In genomic region chr12:40224439-40225291, GRCh38 we compare ENCODE assay signal across 8 cellular contexts. TPM values are rescaled to one million over a fixed set of nuclear protein-coding genes. Genes with fewer than 3 reads are reported as not detected.
DNase-seq lines count a peak whose midpoint lies in the region; ATAC-seq, FAIRE-seq and TF ChIP-seq lines count a peak whose summit lies in the region.

TSS of gene LRRK2 (plus strand) at chr12:40224997. CDS start at chr12:40225132, 135 bp downstream.

- CTCF ChIA-PET in activated CD4-positive, alpha-beta T cell treated with anti-CD3 and anti-CD28 coated beads for 36 hours (lab: Charles Lee): no interaction called here
- CTCF ChIA-PET in HepG2 (lab: Yijun Ruan, JAX; ENCODE audit: low intra/inter-chr PET ratio, low total read pairs): no interaction called here

- H3K4me1 ChIP-seq in KMS-11 (ENCODE audit: low read depth, poor library complexity, severe bottlenecking): peaks cover 15% of the 10 kb centered on the region
- H3K4me1 ChIP-seq in colonic mucosa: no peaks in the 10 kb centered on the region
- H3K4me1 ChIP-seq in HepG2 (ENCODE audit: insufficient read depth, low read length): peaks cover 5% of the 10 kb centered on the region; the same call in 1 of the 2 replicates

- 9% methylated on average over 33 of the region's 78 CpGs for WGBS in HepG2 (ENCODE audit: low lambda C conversion rate)

- peak; percentile 66 for ATAC-seq in GM21723 (IDR thresholded peaks at IDR 0.05; ENCODE audit: unreplicated experiment)
- ATAC-seq in activated CD4-positive, alpha-beta T cell treated with anti-CD3 and anti-CD28 coated beads for 36 hours: peak; percentile 64
- peak; percentile 95 for ATAC-seq in HepG2

- in situ Hi-C loops in HepG2 (cut with HindIII; ENCODE audit: extremely low pct_ligation_motif_present, low pct_unique_long_range_greater_than_20kb): no loop called here

- H3K27me3 ChIP-seq in KMS-11 (ENCODE audit: insufficient read depth, low read depth): no peaks in the 10 kb centered on the region
- H3K27me3 ChIP-seq in colonic mucosa: no peaks in the 10 kb centered on the region
- H3K27me3 ChIP-seq in HepG2 (ENCODE audit: control insufficient read depth in 1 of 2, insufficient read depth in 2 of 2, low read length in 2 of 2): peaks cover 0 to 28% of the 10 kb centered on the region in 2 experiments; a peak in 3 of 5 replicates

- no TSS peak for BruUV-seq in HepG2 (replicated peaks; lab: Mats Ljungman, UMichigan)

- FAIRE-seq in HepG2 (lab: Jason Lieb, UNC): no peak

- H3K36me3 Mint-ChIP-seq in activated CD4-positive, alpha-beta T cell treated with anti-CD3 and anti-CD28 coated beads for 36 hours (ENCODE audit: low read depth): no peaks in the 10 kb centered on the region

- H3K4me3 ChIP-seq in KMS-11 (IDR thresholded peaks at IDR 0.05; ENCODE audit: insufficient read depth, low read depth, low read length) (no peak within 1 kb of the TSS), colonic mucosa (peak within 1 kb of the TSS; percentile 50), HepG2 (replicated peaks in 1 of 3; ENCODE audit: insufficient read depth in 1 of 3, low read depth in 2 of 3, low read length in 3 of 3) (peak within 1 kb of the TSS; percentile 42 to 69 (median 46); a peak in 5 of 6 replicates)

- H3K79me2 ChIP-seq in KMS-11 (ENCODE audit: insufficient read depth, low read depth) (no peaks in the 10 kb centered on the region), HepG2 (ENCODE audit: insufficient read depth, low read length) (no peaks in the 10 kb centered on the region)

- H3K9me3 Mint-ChIP-seq in activated CD4-positive, alpha-beta T cell treated with anti-CD3 and anti-CD28 coated beads for 36 hours (ENCODE audit: low read depth): no peaks in the 10 kb centered on the region

- peak within 1 kb of the TSS; percentile 52 for H3K9ac ChIP-seq in KMS-11
- peak within 1 kb of the TSS; percentile 59 to 71 for H3K9ac ChIP-seq in colonic mucosa (ENCODE audit: low read depth in 2 of 2, low read length in 2 of 2)
- H3K9ac ChIP-seq in HepG2 (ENCODE audit: insufficient read depth, low read depth, low read length): no peak within 1 kb of the TSS

- intact Hi-C loops in activated CD4-positive, alpha-beta T cell treated with anti-CD3 and anti-CD28 coated beads for 36 hours (cut with DNase I, micrococcal nuclease): no loop called here
- intact Hi-C loops in colonic mucosa (cut with DNase I): loop anchor here (10.0 kb wide), 1 partner anchor 70 kb away; no protein-coding TSS in a partner anchor
- intact Hi-C loops in HepG2 (cut with micrococcal nuclease; ENCODE audit: unreplicated experiment): no loop called here

- TF ChIP-seq EP300 in HepG2 (IDR thresholded peaks at IDR 0.05; ENCODE audit: low read depth in 2 of 2, low read length in 2 of 2): no peak
- no peak for TF ChIP-seq EP300 in HepG2 (CRISPR knock-in tag; IDR thresholded peaks at IDR 0.05; ENCODE audit: borderline replicate concordance)

- H3K4me3 Mint-ChIP-seq in activated CD4-positive, alpha-beta T cell treated with anti-CD3 and anti-CD28 coated beads for 36 hours: peak within 1 kb of the TSS; percentile 10

- DNase-seq in GM03348 (ENCODE audit: low spot score) (peak; percentile 84), colonic mucosa (peak; percentile 60), HepG2 (ENCODE audit: low spot score) (no peak), NCI-H187 treated with DMSO at 0.1 percent for 48 hours (lab: John Stamatoyannopoulos, UW) (no peak)
- DNase-seq in activated CD4-positive, alpha-beta T cell treated with anti-CD3 and anti-CD28 coated beads for 36 hours: peak; percentile 37
- DNase-seq in stimulated activated CD4-positive, alpha-beta T cell treated with anti-CD3 and anti-CD28 coated beads, TNF-alpha, amount 100 ng/mL, for 1 hour (ENCODE audit: low read depth in 3 of 3, low spot score in 1 of 3): peak in 2 of 3 donors; percentile 1 to 4

- H3K9me3 ChIP-seq in colonic mucosa (no peaks in the 10 kb centered on the region), HepG2 (ENCODE audit: low read length) (no peaks in the 10 kb centered on the region)

- POLR2A ChIA-PET in activated CD4-positive, alpha-beta T cell treated with anti-CD3 and anti-CD28 coated beads for 36 hours (lab: Charles Lee): no interaction called here
- POLR2A ChIA-PET in HepG2 (lab: Yijun Ruan, JAX): no interaction called here

- no peak for TF ChIP-seq RAD21 in HepG2 (CRISPR knock-in tag; IDR thresholded peaks at IDR 0.05)

- H2AFZ ChIP-seq in KMS-11 (ENCODE audit: low read depth) (peak within 1 kb of the TSS; percentile 48), HepG2 (ENCODE audit: low read length) (no peak within 1 kb of the TSS)

- no peak for TF ChIP-seq POLR2A in HepG2 (IDR thresholded peaks at IDR 0.05; ENCODE audit: insufficient read depth in 1 of 2, low read depth in 2 of 2, low read length in 2 of 2)

- TF ChIP-seq CTCF in KMS-11 (conservative IDR thresholded peaks at IDR 0.05; ENCODE audit: low read depth, low read length) (no peak), colonic mucosa (IDR thresholded peaks at IDR 0.05) (no peak), HepG2 (CRISPR knock-in tag; IDR thresholded peaks at IDR 0.05) (no peak)

- peaks cover 7% of the 10 kb centered on the region for H3K4me1 Mint-ChIP-seq in activated CD4-positive, alpha-beta T cell treated with anti-CD3 and anti-CD28 coated beads for 36 hours

- no peak within 1 kb of the TSS for H3K27ac Mint-ChIP-seq in activated CD4-positive, alpha-beta T cell treated with anti-CD3 and anti-CD28 coated beads for 36 hours

- no peak within 1 kb of the TSS for H3K27ac ChIP-seq in KMS-11
- peak within 1 kb of the TSS; percentile 83 for H3K27ac ChIP-seq in colonic mucosa
- no peak within 1 kb of the TSS for H3K27ac ChIP-seq in HepG2 (ENCODE audit: extremely low read length, insufficient read depth, low read length)

- H3K4me2 ChIP-seq in KMS-11 (peak within 1 kb of the TSS; percentile 38), HepG2 (ENCODE audit: low read depth, low read length) (peak within 1 kb of the TSS; percentile 77)

- peaks cover 47% of the 10 kb centered on the region for H3K27me3 Mint-ChIP-seq in activated CD4-positive, alpha-beta T cell treated with anti-CD3 and anti-CD28 coated beads for 36 hours

- H3K36me3 ChIP-seq in KMS-11 (ENCODE audit: insufficient read depth) (no peaks in the 10 kb centered on the region), colonic mucosa (no peaks in the 10 kb centered on the region), HepG2 (replicated peaks in 1 of 2; ENCODE audit: control insufficient read depth in 1 of 2, insufficient read depth in 2 of 2, low read length in 2 of 2) (no peaks in the 10 kb centered on the region)

- H4K20me1 ChIP-seq in KMS-11 (ENCODE audit: insufficient read depth): no peaks in the 10 kb centered on the region
- H4K20me1 ChIP-seq in HepG2 (ENCODE audit: insufficient read depth, low read length): no peaks in the 10 kb centered on the region

TF ChIP-seq in HepG2, 621 proteins besides CTCF, POLR2A, EP300 and RAD21 (continues in another document):
- TF ChIP-seq SALL1 (CRISPR knock-in tag; IDR thresholded peaks at IDR 0.05) (0 out of 2 replicates have a peak, but pooled peaks have one; percentile 36), THAP9 (CRISPR knock-in tag; IDR thresholded peaks at IDR 0.05; ENCODE audit: borderline replicate concordance) (no peak)

RNA-seq across cellular contexts. Expression of gene LRRK2, which starts in this region (rescaled TPM):
- total RNA-seq in activated CD4-positive, alpha-beta T cell treated with anti-CD3 and anti-CD28 coated beads for 36 hours: not detected
- 1 to 10 TPM; 1.7 to 4.1 TPM for total RNA-seq in colonic mucosa
- total RNA-seq in HepG2 (2016; rRNA removed; fragmentation: Illumina TruSeq; extraction: Trizol): not detected in 2 replicates
- total RNA-seq in HepG2 (2016; cell fraction: cytosol; rRNA removed; fragmentation: Illumina TruSeq; extraction: Trizol; ENCODE audit: low read depth): not detected in 2 replicates
- not detected in 2 replicates for total RNA-seq in HepG2 (2016; cell fraction: insoluble cytoplasmic fraction; rRNA removed; fragmentation: Illumina TruSeq; extraction: Trizol)
- total RNA-seq in HepG2 (2016; cell fraction: membrane; rRNA removed; fragmentation: Illumina TruSeq; extraction: Trizol): not detected in 2 replicates
- not detected in 2 replicates for total RNA-seq in HepG2 (2016; cell fraction: nucleus; rRNA removed; fragmentation: Illumina TruSeq; extraction: Trizol)
- not detected in 2 replicates for polyA plus RNA-seq in HepG2 (2011; rRNA removed)
- not detected in 2 replicates for polyA plus RNA-seq in HepG2 (2011; cell fraction: cytosol; rRNA removed)
- 0.02 TPM in 2 replicates for polyA plus RNA-seq in HepG2 (2011; cell fraction: nucleus; rRNA removed)
- not detected in 2 replicates for polyA plus RNA-seq in HepG2 (2012)
- polyA plus RNA-seq in HepG2 (2016; cell fraction: cytosol; fragmentation: Illumina TruSeq; extraction: Trizol; ENCODE audit: low read depth): not detected in 2 replicates
- polyA plus RNA-seq in HepG2 (2016; cell fraction: insoluble cytoplasmic fraction; fragmentation: Illumina TruSeq; extraction: Trizol; ENCODE audit: low read depth): not detected in 2 replicates
- polyA plus RNA-seq in HepG2 (2016; cell fraction: membrane; fragmentation: Illumina TruSeq; extraction: Trizol; ENCODE audit: low read depth): not detected in 2 replicates
- not detected in 2 replicates for polyA plus RNA-seq in HepG2 (2016; cell fraction: nucleus; fragmentation: Illumina TruSeq; extraction: Trizol; ENCODE audit: insufficient read depth, low read depth)
- 0.21 TPM in 1 of 2 replicates, not detected in the other for polyA minus RNA-seq in HepG2 (2011; rRNA and poly(A)+ RNA removed; ENCODE audit: low replicate concordance)
- not detected in 2 replicates for polyA minus RNA-seq in HepG2 (2011; cell fraction: cytosol; rRNA and poly(A)+ RNA removed)
- polyA minus RNA-seq in HepG2 (2011; cell fraction: nucleus; rRNA and poly(A)+ RNA removed): not detected in 2 replicates

Comparison
In these comparisons a context has a peak if more than half of its experiments do, and no peak if none do; other contexts are left out.
1. Peak in DNase-seq and ATAC-seq in activated CD4-positive, alpha-beta T cell treated with anti-CD3 and anti-CD28 coated beads for 36 hours; RNA of the gene not detected or under 1 TPM.
2. Peak in ATAC-seq, H3K4me3 ChIP-seq and H3K4me2 ChIP-seq in HepG2; RNA of the gene not detected or under 1 TPM.
3. DNase-seq: peak in GM03348 (single experiment), colonic mucosa (single experiment) and stimulated activated CD4-positive, alpha-beta T cell treated with anti-CD3 and anti-CD28 coated beads, TNF-alpha, amount 100 ng/mL, for 1 hour (2 of 3); none in HepG2 (single experiment) and NCI-H187 treated with DMSO at 0.1 percent for 48 hours (single experiment).
4. Peak in every context shown above with its lines, with median percentiles within 50 percentile points of each other: ATAC-seq.